In genomic region chr4:151537726-151538125, GRCh38 we compare ENCODE assay signal across 1 cellular context.
TF ChIP-seq lines count a peak whose summit lies in the region.

No MANE protein-coding gene starts in this region.

TF ChIP-seq in GM23338, 12 proteins besides CTCF, POLR2A, EP300 and RAD21:
- TF ChIP-seq, protein P1, sequence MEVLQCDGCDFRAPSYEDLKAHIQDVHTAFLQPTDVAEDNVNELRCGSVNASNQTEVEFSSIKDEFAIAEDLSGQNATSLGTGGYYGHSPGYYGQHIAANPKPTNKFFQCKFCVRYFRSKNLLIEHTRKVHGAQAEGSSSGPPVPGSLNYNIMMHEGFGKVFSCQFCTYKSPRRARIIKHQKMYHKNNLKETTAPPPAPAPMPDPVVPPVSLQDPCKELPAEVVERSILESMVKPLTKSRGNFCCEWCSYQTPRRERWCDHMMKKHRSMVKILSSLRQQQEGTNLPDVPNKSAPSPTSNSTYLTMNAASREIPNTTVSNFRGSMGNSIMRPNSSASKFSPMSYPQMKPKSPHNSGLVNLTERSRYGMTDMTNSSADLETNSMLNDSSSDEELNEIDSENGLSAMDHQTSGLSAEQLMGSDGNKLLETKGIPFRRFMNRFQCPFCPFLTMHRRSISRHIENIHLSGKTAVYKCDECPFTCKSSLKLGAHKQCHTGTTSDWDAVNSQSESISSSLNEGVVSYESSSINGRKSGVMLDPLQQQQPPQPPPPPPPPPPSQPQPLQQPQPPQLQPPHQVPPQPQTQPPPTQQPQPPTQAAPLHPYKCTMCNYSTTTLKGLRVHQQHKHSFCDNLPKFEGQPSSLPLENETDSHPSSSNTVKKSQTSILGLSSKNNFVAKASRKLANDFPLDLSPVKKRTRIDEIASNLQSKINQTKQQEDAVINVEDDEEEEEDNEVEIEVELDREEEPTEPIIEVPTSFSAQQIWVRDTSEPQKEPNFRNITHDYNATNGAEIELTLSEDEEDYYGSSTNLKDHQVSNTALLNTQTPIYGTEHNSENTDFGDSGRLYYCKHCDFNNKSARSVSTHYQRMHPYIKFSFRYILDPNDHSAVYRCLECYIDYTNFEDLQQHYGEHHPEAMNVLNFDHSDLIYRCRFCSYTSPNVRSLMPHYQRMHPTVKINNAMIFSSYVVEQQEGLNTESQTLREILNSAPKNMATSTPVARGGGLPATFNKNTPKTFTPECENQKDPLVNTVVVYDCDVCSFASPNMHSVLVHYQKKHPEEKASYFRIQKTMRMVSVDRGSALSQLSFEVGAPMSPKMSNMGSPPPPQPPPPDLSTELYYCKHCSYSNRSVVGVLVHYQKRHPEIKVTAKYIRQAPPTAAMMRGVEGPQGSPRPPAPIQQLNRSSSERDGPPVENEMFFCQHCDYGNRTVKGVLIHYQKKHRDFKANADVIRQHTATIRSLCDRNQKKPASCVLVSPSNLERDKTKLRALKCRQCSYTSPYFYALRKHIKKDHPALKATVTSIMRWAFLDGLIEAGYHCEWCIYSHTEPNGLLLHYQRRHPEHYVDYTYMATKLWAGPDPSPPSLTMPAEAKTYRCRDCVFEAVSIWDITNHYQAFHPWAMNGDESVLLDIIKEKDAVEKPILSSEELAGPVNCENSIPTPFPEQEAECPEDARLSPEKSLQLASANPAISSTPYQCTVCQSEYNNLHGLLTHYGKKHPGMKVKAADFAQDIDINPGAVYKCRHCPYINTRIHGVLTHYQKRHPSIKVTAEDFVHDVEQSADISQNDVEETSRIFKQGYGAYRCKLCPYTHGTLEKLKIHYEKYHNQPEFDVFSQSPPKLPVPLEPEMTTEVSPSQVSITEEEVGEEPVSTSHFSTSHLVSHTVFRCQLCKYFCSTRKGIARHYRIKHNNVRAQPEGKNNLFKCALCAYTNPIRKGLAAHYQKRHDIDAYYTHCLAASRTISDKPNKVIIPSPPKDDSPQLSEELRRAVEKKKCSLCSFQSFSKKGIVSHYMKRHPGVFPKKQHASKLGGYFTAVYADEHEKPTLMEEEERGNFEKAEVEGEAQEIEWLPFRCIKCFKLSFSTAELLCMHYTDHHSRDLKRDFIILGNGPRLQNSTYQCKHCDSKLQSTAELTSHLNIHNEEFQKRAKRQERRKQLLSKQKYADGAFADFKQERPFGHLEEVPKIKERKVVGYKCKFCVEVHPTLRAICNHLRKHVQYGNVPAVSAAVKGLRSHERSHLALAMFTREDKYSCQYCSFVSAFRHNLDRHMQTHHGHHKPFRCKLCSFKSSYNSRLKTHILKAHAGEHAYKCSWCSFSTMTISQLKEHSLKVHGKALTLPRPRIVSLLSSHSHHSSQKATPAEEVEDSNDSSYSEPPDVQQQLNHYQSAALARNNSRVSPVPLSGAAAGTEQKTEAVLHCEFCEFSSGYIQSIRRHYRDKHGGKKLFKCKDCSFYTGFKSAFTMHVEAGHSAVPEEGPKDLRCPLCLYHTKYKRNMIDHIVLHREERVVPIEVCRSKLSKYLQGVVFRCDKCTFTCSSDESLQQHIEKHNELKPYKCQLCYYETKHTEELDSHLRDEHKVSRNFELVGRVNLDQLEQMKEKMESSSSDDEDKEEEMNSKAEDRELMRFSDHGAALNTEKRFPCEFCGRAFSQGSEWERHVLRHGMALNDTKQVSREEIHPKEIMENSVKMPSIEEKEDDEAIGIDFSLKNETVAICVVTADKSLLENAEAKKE (CRISPR knock-in tag; IDR thresholded peaks at IDR 0.05), result no peak
- TF ChIP-seq REST (IDR thresholded peaks at IDR 0.05; ENCODE audit: unreplicated experiment), result no peak
- TF ChIP-seq STAT1 (IDR thresholded peaks at IDR 0.05; ENCODE audit: unreplicated experiment), result no peak
- TF ChIP-seq ZNF114 (CRISPR knock-in tag; IDR thresholded peaks at IDR 0.05), result no peak
- no peak for TF ChIP-seq CREB1 (CRISPR knock-in tag; IDR thresholded peaks at IDR 0.05; ENCODE audit: low read depth)
- TF ChIP-seq, protein P2, sequence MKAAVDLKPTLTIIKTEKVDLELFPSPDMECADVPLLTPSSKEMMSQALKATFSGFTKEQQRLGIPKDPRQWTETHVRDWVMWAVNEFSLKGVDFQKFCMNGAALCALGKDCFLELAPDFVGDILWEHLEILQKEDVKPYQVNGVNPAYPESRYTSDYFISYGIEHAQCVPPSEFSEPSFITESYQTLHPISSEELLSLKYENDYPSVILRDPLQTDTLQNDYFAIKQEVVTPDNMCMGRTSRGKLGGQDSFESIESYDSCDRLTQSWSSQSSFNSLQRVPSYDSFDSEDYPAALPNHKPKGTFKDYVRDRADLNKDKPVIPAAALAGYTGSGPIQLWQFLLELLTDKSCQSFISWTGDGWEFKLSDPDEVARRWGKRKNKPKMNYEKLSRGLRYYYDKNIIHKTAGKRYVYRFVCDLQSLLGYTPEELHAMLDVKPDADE (IDR thresholded peaks at IDR 0.05), result no peak
- no peak for TF ChIP-seq ZNF331 (CRISPR knock-in tag; IDR thresholded peaks at IDR 0.05; ENCODE audit: low read depth)
- no peak for TF ChIP-seq POLR2AphosphoS5 (IDR thresholded peaks at IDR 0.05; ENCODE audit: low read depth)
- TF ChIP-seq JUNB (IDR thresholded peaks at IDR 0.05; ENCODE audit: unreplicated experiment), result no peak
- TF ChIP-seq EZH2 (IDR thresholded peaks at IDR 0.05; ENCODE audit: low read depth, unreplicated experiment), result no peak
- TF ChIP-seq NANOG (IDR thresholded peaks at IDR 0.05; ENCODE audit: borderline replicate concordance), result no peak
- no peak for TF ChIP-seq EZH2phosphoT487 (IDR thresholded peaks at IDR 0.05; ENCODE audit: unreplicated experiment)
TF ChIP-seq in GM23338: peak in this region for 0.
